In the genomic region with DNA sequence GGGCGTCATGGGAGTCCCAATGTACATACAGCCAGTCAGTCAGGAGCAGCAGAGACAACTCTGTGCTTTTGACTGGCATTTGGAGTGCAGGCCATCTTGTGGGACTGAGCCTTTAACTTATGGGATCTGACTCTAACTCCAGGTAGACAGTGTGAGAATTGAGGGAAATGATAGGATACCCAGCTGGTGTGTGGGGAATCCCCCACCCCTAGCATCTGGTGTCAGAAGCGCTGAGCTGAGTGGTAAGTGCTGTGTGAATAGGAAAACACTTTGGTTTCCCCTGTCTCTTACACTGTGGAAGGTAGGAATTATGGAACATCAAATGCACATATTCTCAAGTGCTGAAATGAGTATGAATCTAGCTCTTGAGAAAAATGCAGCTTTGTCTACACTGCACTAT, we compare ENCODE assay signal across 1 cellular context.
TF ChIP-seq lines count a peak whose summit lies in the region.

No MANE protein-coding gene starts in this region.

TF ChIP-seq in GM23338, 12 proteins besides CTCF, POLR2A, EP300 and RAD21:
- TF ChIP-seq, protein P1, sequence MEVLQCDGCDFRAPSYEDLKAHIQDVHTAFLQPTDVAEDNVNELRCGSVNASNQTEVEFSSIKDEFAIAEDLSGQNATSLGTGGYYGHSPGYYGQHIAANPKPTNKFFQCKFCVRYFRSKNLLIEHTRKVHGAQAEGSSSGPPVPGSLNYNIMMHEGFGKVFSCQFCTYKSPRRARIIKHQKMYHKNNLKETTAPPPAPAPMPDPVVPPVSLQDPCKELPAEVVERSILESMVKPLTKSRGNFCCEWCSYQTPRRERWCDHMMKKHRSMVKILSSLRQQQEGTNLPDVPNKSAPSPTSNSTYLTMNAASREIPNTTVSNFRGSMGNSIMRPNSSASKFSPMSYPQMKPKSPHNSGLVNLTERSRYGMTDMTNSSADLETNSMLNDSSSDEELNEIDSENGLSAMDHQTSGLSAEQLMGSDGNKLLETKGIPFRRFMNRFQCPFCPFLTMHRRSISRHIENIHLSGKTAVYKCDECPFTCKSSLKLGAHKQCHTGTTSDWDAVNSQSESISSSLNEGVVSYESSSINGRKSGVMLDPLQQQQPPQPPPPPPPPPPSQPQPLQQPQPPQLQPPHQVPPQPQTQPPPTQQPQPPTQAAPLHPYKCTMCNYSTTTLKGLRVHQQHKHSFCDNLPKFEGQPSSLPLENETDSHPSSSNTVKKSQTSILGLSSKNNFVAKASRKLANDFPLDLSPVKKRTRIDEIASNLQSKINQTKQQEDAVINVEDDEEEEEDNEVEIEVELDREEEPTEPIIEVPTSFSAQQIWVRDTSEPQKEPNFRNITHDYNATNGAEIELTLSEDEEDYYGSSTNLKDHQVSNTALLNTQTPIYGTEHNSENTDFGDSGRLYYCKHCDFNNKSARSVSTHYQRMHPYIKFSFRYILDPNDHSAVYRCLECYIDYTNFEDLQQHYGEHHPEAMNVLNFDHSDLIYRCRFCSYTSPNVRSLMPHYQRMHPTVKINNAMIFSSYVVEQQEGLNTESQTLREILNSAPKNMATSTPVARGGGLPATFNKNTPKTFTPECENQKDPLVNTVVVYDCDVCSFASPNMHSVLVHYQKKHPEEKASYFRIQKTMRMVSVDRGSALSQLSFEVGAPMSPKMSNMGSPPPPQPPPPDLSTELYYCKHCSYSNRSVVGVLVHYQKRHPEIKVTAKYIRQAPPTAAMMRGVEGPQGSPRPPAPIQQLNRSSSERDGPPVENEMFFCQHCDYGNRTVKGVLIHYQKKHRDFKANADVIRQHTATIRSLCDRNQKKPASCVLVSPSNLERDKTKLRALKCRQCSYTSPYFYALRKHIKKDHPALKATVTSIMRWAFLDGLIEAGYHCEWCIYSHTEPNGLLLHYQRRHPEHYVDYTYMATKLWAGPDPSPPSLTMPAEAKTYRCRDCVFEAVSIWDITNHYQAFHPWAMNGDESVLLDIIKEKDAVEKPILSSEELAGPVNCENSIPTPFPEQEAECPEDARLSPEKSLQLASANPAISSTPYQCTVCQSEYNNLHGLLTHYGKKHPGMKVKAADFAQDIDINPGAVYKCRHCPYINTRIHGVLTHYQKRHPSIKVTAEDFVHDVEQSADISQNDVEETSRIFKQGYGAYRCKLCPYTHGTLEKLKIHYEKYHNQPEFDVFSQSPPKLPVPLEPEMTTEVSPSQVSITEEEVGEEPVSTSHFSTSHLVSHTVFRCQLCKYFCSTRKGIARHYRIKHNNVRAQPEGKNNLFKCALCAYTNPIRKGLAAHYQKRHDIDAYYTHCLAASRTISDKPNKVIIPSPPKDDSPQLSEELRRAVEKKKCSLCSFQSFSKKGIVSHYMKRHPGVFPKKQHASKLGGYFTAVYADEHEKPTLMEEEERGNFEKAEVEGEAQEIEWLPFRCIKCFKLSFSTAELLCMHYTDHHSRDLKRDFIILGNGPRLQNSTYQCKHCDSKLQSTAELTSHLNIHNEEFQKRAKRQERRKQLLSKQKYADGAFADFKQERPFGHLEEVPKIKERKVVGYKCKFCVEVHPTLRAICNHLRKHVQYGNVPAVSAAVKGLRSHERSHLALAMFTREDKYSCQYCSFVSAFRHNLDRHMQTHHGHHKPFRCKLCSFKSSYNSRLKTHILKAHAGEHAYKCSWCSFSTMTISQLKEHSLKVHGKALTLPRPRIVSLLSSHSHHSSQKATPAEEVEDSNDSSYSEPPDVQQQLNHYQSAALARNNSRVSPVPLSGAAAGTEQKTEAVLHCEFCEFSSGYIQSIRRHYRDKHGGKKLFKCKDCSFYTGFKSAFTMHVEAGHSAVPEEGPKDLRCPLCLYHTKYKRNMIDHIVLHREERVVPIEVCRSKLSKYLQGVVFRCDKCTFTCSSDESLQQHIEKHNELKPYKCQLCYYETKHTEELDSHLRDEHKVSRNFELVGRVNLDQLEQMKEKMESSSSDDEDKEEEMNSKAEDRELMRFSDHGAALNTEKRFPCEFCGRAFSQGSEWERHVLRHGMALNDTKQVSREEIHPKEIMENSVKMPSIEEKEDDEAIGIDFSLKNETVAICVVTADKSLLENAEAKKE (CRISPR knock-in tag; IDR thresholded peaks at IDR 0.05): no peak
- no peak for TF ChIP-seq ZNF331 (CRISPR knock-in tag; IDR thresholded peaks at IDR 0.05; ENCODE audit: low read depth)
- TF ChIP-seq EZH2phosphoT487 (IDR thresholded peaks at IDR 0.05; ENCODE audit: unreplicated experiment): no peak
- TF ChIP-seq, protein P2, sequence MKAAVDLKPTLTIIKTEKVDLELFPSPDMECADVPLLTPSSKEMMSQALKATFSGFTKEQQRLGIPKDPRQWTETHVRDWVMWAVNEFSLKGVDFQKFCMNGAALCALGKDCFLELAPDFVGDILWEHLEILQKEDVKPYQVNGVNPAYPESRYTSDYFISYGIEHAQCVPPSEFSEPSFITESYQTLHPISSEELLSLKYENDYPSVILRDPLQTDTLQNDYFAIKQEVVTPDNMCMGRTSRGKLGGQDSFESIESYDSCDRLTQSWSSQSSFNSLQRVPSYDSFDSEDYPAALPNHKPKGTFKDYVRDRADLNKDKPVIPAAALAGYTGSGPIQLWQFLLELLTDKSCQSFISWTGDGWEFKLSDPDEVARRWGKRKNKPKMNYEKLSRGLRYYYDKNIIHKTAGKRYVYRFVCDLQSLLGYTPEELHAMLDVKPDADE (IDR thresholded peaks at IDR 0.05): no peak
- no peak for TF ChIP-seq ZNF114 (CRISPR knock-in tag; IDR thresholded peaks at IDR 0.05)
